ENCODE assay signal across 7 cellular contexts in the genomic region with DNA sequence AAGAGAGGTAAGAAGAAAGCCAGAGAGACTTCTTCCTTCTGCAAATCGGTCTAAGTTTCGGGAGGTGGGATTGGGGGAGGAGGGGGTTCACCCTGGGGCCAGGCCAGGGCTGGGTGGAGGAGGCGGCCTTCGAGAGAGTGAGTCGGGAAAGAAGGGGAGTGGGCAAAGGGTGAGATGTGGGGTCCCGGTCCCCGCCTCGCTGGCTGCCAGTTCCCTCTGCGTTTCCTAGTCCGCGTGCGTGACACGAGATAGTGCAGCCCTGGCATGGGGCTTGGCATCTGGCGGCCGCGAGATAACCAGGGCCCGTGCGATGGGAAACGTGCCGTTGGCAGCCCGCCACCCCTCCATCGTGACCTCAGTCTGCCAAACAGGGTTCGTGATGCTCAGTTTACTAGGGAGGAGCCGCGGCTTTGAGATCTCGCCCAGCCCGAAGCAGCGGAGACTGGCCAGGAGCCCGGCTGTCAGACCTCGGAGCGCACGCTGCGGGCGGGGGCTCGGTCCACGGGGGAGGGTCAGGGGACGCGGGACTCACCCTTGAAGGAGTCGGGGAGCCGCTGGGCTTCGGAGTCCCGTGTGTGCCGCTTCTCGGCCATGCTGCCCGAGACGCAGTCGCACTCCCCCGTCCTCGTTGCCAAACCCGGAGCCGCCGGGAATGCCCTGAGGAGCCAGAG. TPM values are rescaled to one million over a fixed set of nuclear protein-coding genes. Genes with fewer than 3 reads are reported as not detected.
DNase-seq lines count a peak whose midpoint lies in the region; ATAC-seq, FAIRE-seq and TF ChIP-seq lines count a peak whose summit lies in the region.

Gene STOM (minus strand): TSS at position 656 of the 671 bp plus-strand sequence. CDS start 63 bp downstream, at position 593.

- no peaks in the 10 kb centered on the region for H4K20me1 ChIP-seq in H9 (ENCODE audit: control insufficient read depth, insufficient read depth, insufficient read length)

- no peak within 1 kb of the TSS for H3K4ac ChIP-seq in H9 (ENCODE audit: low read depth, low read length)

- no peak within 1 kb of the TSS for H3T11ph ChIP-seq in H9 (ENCODE audit: low read length)

- FAIRE-seq in GM12891 (lab: Jason Lieb, UNC), result peak; percentile 60

- peaks cover 39% of the 10 kb centered on the region for H3K27me3 Mint-ChIP-seq in H9 (ENCODE audit: low read depth)
- H3K27me3 Mint-ChIP-seq in activated CD4-positive, alpha-beta memory T cell treated with anti-CD3 and anti-CD28 coated beads for 36 hours, result no peaks in the 10 kb centered on the region
- no peaks in the 10 kb centered on the region for H3K27me3 Mint-ChIP-seq in naive thymus-derived CD4-positive, alpha-beta T cell

- DNase-seq in GM12891 (ENCODE audit: insufficient read length, low spot score) (no peak), H9 (no peak), MG63 (peak; percentile 96), epithelial cell of proximal tubule (ENCODE audit: low read depth) (no peak), transverse colon (peak; percentile 81)
- peak; percentile 79 for DNase-seq in activated CD4-positive, alpha-beta memory T cell treated with anti-CD3 and anti-CD28 coated beads for 36 hours
- peak in 3 of 9 donors; percentile 60 to 66 (median 65) for DNase-seq in naive thymus-derived CD4-positive, alpha-beta T cell

- H3K4me1 ChIP-seq in H9 (ENCODE audit: insufficient read depth, low read length), result no peaks in the 10 kb centered on the region
- peaks cover 18 to 24% of the 10 kb centered on the region in 2 donors for H3K4me1 ChIP-seq in naive thymus-derived CD4-positive, alpha-beta T cell (ENCODE audit: control insufficient read depth in 2 of 2, insufficient read depth in 2 of 2, low read length in 2 of 2)
- peaks cover 28 to 76% (median 48%) of the 10 kb centered on the region in 4 donors for H3K4me1 ChIP-seq in transverse colon

- H3K79me1 ChIP-seq in H9 (ENCODE audit: insufficient read depth, low read depth, low read length, poor library complexity, severe bottlenecking), result no peaks in the 10 kb centered on the region

- H2BK120ac ChIP-seq in H9 (ENCODE audit: low read depth, low read length, poor library complexity, severe bottlenecking), result no peak within 1 kb of the TSS

- H2BK20ac ChIP-seq in H9 (ENCODE audit: low read depth, low read length, poor library complexity, severe bottlenecking), result no peak within 1 kb of the TSS

- no CpG with 5 or more reads among the region's 52 CpGs for WGBS in H9 (ENCODE audit: extremely low coverage, insufficient read length, low lambda C conversion rate)
- 3 to 9% methylated on average over 12 to 44 of the region's 52 CpGs for WGBS in transverse colon (ENCODE audit: low coverage in 1 of 2), 2 donors

- no peaks in the 10 kb centered on the region for H3K9me3 ChIP-seq in H9 (ENCODE audit: control insufficient read depth, low read depth, low read length)
- H3K9me3 ChIP-seq in MG63, result no peaks in the 10 kb centered on the region
- H3K9me3 ChIP-seq in naive thymus-derived CD4-positive, alpha-beta T cell (ENCODE audit: control insufficient read depth in 2 of 3, low read length in 3 of 3), result no peaks in the 10 kb centered on the region
- no peaks in the 10 kb centered on the region for H3K9me3 ChIP-seq in transverse colon

- H3K36me3 ChIP-seq in MG63, result peaks cover 32% of the 10 kb centered on the region
- H3K36me3 ChIP-seq in naive thymus-derived CD4-positive, alpha-beta T cell (ENCODE audit: control insufficient read depth in 2 of 3, insufficient read depth in 3 of 3, low read length in 3 of 3), result peaks cover 0 to 5% (median 0%) of the 10 kb centered on the region in 3 experiments
- H3K36me3 ChIP-seq in transverse colon, result no peaks in the 10 kb centered on the region

- H3K9ac ChIP-seq in H9 (ENCODE audit: extremely low read depth, insufficient read length, low read length), result peak within 1 kb of the TSS; percentile 23

- TF ChIP-seq CTCF in H9 (conservative IDR thresholded peaks at IDR 0.05) (no peak), epithelial cell of proximal tubule (conservative IDR thresholded peaks at IDR 0.05; ENCODE audit: low read depth, low read length) (no peak), transverse colon (IDR thresholded peaks at IDR 0.05) (no peak)

- H4K8ac ChIP-seq in H9 (replicated peaks; ENCODE audit: insufficient read length, low read depth, low read length), result no peak within 1 kb of the TSS

- H3K9me3 Mint-ChIP-seq in H9, result peaks cover 0 to 5% of the 10 kb centered on the region in 2 experiments; a peak in 3 of 5 replicates
- H3K9me3 Mint-ChIP-seq in activated CD4-positive, alpha-beta memory T cell treated with anti-CD3 and anti-CD28 coated beads for 36 hours, result no peaks in the 10 kb centered on the region
- H3K9me3 Mint-ChIP-seq in naive thymus-derived CD4-positive, alpha-beta T cell, result peaks cover 0 to 4% (median 0%) of the 10 kb centered on the region in 11 donors

- H3K27ac ChIP-seq in H9 (ENCODE audit: insufficient read length, low read depth, low read length) (no peak within 1 kb of the TSS), transverse colon (peak within 1 kb of the TSS; percentile 92 to 96 (median 92))
- H3K27ac ChIP-seq in naive thymus-derived CD4-positive, alpha-beta T cell (ENCODE audit: low read depth, low read length), result peak within 1 kb of the TSS; percentile 76

- H2BK5ac ChIP-seq in H9 (ENCODE audit: insufficient read length, low read length), result no peak within 1 kb of the TSS

- H4K5ac ChIP-seq in H9 (ENCODE audit: insufficient read length, low read depth, low read length), result no peak within 1 kb of the TSS

- no peak within 1 kb of the TSS for H2AK5ac ChIP-seq in H9 (ENCODE audit: insufficient read length, low read length)

- H4K91ac ChIP-seq in H9 (ENCODE audit: insufficient read length, low read depth, low read length), result no peak within 1 kb of the TSS

- H2BK12ac ChIP-seq in H9 (ENCODE audit: insufficient read length, low read depth, low read length), result no peak within 1 kb of the TSS

- H3K27me3 ChIP-seq in H9 (ENCODE audit: insufficient read depth, low read length), result no peaks in the 10 kb centered on the region; the same call in 1 of the 2 replicates
- H3K27me3 ChIP-seq in MG63, result no peaks in the 10 kb centered on the region
- no peaks in the 10 kb centered on the region for H3K27me3 ChIP-seq in naive thymus-derived CD4-positive, alpha-beta T cell (ENCODE audit: control insufficient read depth in 2 of 2, insufficient read depth in 2 of 2, low read length in 2 of 2)
- H3K27me3 ChIP-seq in transverse colon, result no peaks in the 10 kb centered on the region

- H3K4me1 Mint-ChIP-seq in H9, result peaks cover 14 to 33% of the 10 kb centered on the region in 2 experiments
- H3K4me1 Mint-ChIP-seq in activated CD4-positive, alpha-beta memory T cell treated with anti-CD3 and anti-CD28 coated beads for 36 hours (ENCODE audit: low read depth), result peaks cover 58% of the 10 kb centered on the region
- peaks cover 22 to 57% (median 36%) of the 10 kb centered on the region in 7 donors for H3K4me1 Mint-ChIP-seq in naive thymus-derived CD4-positive, alpha-beta T cell

- H3K56ac ChIP-seq in H9 (ENCODE audit: insufficient read length, low read depth, low read length), result no peak within 1 kb of the TSS

- H3K18ac ChIP-seq in H9 (ENCODE audit: insufficient read length, low read depth, low read length), result peak within 1 kb of the TSS; percentile 41

- no peak within 1 kb of the TSS for H2BK15ac ChIP-seq in H9 (ENCODE audit: low read depth, low read length)

- peaks cover 4 to 9% (median 6%) of the 10 kb centered on the region in 3 experiments; a peak in 6 of 7 replicates for H3K36me3 Mint-ChIP-seq in H9 (ENCODE audit: insufficient read depth in 1 of 3, low read depth in 3 of 3)
- H3K36me3 Mint-ChIP-seq in activated CD4-positive, alpha-beta memory T cell treated with anti-CD3 and anti-CD28 coated beads for 36 hours, result peaks cover 9% of the 10 kb centered on the region
- peaks cover 0 to 19% (median 0%) of the 10 kb centered on the region in 5 donors for H3K36me3 Mint-ChIP-seq in naive thymus-derived CD4-positive, alpha-beta T cell

- no peak within 1 kb of the TSS for H2AFZ ChIP-seq in H9 (ENCODE audit: low read length)

- no peak for TF ChIP-seq EP300 in transverse colon (IDR thresholded peaks at IDR 0.05; ENCODE audit: low read depth)

- H3K27ac Mint-ChIP-seq in H9, result no peak within 1 kb of the TSS; a peak in 1 of 7 replicates
- H3K27ac Mint-ChIP-seq in activated CD4-positive, alpha-beta memory T cell treated with anti-CD3 and anti-CD28 coated beads for 36 hours, result peak within 1 kb of the TSS; percentile 99
- peak within 1 kb of the TSS; percentile 87 to 99 (median 96) for H3K27ac Mint-ChIP-seq in naive thymus-derived CD4-positive, alpha-beta T cell

- H3K14ac ChIP-seq in H9 (ENCODE audit: insufficient read depth, low read length), result peak within 1 kb of the TSS; percentile 59

- H3K4me2 ChIP-seq in H9 (ENCODE audit: insufficient read depth, insufficient read length, low read length), result peak within 1 kb of the TSS; percentile 65

- peak; percentile 58 for ATAC-seq in naive thymus-derived CD4-positive, alpha-beta T cell

- in situ Hi-C loops in transverse colon (cut with MboI; ENCODE audit: low pct_ligation_motif_present in 1 of 4, low pct_unique_long_range_greater_than_20kb in 1 of 4, low sequenced_read_pairs in 3 of 4), result no loop called here

- CTCF ChIA-PET in activated CD4-positive, alpha-beta memory T cell treated with anti-CD3 and anti-CD28 coated beads for 36 hours (lab: Charles Lee), result interaction anchor here (0.7 to 1.4 kb wide), 6 partner anchors 11 to 156 kb away, joined by 3 to 12 read pairs (median 4); no protein-coding TSS in a partner anchor
- CTCF ChIA-PET in naive thymus-derived CD4-positive, alpha-beta T cell (lab: Charles Lee), result no interaction called here

- peaks cover 5% of the 10 kb centered on the region for H3K23me2 ChIP-seq in H9 (ENCODE audit: insufficient read length, low read depth, low read length, poor library complexity, severe bottlenecking)

- H3K4me3 ChIP-seq in MG63 (peak within 1 kb of the TSS; percentile 65), epithelial cell of proximal tubule (ENCODE audit: low read depth, low read length) (peak within 1 kb of the TSS; percentile 81), transverse colon (peak within 1 kb of the TSS; percentile 33 to 53 (median 44))
- peak within 1 kb of the TSS; percentile 91 for H3K4me3 ChIP-seq in naive thymus-derived CD4-positive, alpha-beta T cell (ENCODE audit: low read length)

- POLR2A ChIA-PET in activated CD4-positive, alpha-beta memory T cell treated with anti-CD3 and anti-CD28 coated beads for 36 hours (lab: Charles Lee), result interaction anchor here (1.0 to 1.8 kb wide), 3 partner anchors 11 to 16 kb away, joined by 3 to 7 read pairs (median 6); no protein-coding TSS in a partner anchor
- POLR2A ChIA-PET in naive thymus-derived CD4-positive, alpha-beta T cell (lab: Charles Lee), result no interaction called here

- intact Hi-C loops in activated CD4-positive, alpha-beta memory T cell treated with anti-CD3 and anti-CD28 coated beads for 36 hours (cut with micrococcal nuclease), result loop anchor here (1.0 to 10.0 kb wide), 5 partner anchors 16 to 1855 kb away; partner anchors contain the start of genes CNTRL and RAB14
- intact Hi-C loops in naive thymus-derived CD4-positive, alpha-beta T cell (cut with micrococcal nuclease), result loop anchor here (1.0 to 5.0 kb wide), 15 partner anchors 10 to 898 kb away; partner anchors contain the start of genes MEGF9 (in 2 of the 2), CDK5RAP2 (in 1 of the 2), FBXW2 (in 1 of the 2) and RAB14 (in 1 of the 2)
- intact Hi-C loops in transverse colon (cut with DNase I; ENCODE audit: low total_unique reads), result loop anchor here (5.0 kb wide), 1 partner anchor 47 kb away; no protein-coding TSS in a partner anchor

- H3K4me3 Mint-ChIP-seq in H9, result peak within 1 kb of the TSS; percentile 66 to 81
- H3K4me3 Mint-ChIP-seq in activated CD4-positive, alpha-beta memory T cell treated with anti-CD3 and anti-CD28 coated beads for 36 hours, result peak within 1 kb of the TSS; percentile 93
- peak within 1 kb of the TSS; percentile 88 to 99 (median 94) for H3K4me3 Mint-ChIP-seq in naive thymus-derived CD4-positive, alpha-beta T cell

- H3K23ac ChIP-seq in H9 (ENCODE audit: insufficient read length, low read depth, low read length), result no peak within 1 kb of the TSS

- TF ChIP-seq POLR2A in GM12891 (IDR thresholded peaks at IDR 0.05; ENCODE audit: low read depth, low read length) (no peak; the same call in 1 of the 2 replicates), transverse colon (IDR thresholded peaks at IDR 0.05) (peak; percentile 96)

- no peaks in the 10 kb centered on the region for H3K79me2 ChIP-seq in H9 (ENCODE audit: insufficient read depth, low read length)

RNA-seq across cellular contexts. Expression of gene STOM, which starts in this region (rescaled TPM):
- polyA plus RNA-seq in GM12891 (2012; ENCODE audit: low read depth, missing spikeins), result 9.7 TPM
- total RNA-seq in H9 (2021), result 14.5 and 15.3 TPM in 2 replicates
- 108 and 114 TPM in 2 replicates for total RNA-seq in MG63 (2014; rRNA removed; shearing (Covaris generic); ENCODE audit: low replicate concordance)
- total RNA-seq in activated CD4-positive, alpha-beta memory T cell treated with anti-CD3 and anti-CD28 coated beads for 36 hours, result 10 to 100 TPM; 49.8 to 51.9 TPM
- 21.1 and 26.1 TPM in 2 replicates for total RNA-seq in epithelial cell of proximal tubule
- 10 to 100 TPM in 4 of 5 experiments, 1 to 10 TPM in 1; 8.8 to 59.8 (median 16.1) TPM for total RNA-seq in naive thymus-derived CD4-positive, alpha-beta T cell
- polyA plus RNA-seq in naive thymus-derived CD4-positive, alpha-beta T cell, result 10 to 100 TPM; 13.0 to 13.3 TPM
- total RNA-seq in transverse colon, result 100 to 1,000 TPM in 2 of 4 donors, 10 to 100 TPM in 2; 78.2 to 195 (median 111) TPM

Comparison
In these comparisons a context has a peak if more than half of its experiments do, and no peak if none do; other contexts are left out.
1. DNase-seq: peak in MG63 (single experiment), activated CD4-positive, alpha-beta memory T cell treated with anti-CD3 and anti-CD28 coated beads for 36 hours (single experiment) and transverse colon (single experiment); none in GM12891 (single experiment), H9 (single experiment) and epithelial cell of proximal tubule (single experiment).
2. H3K27ac Mint-ChIP-seq: peak in activated CD4-positive, alpha-beta memory T cell treated with anti-CD3 and anti-CD28 coated beads for 36 hours (single experiment) and naive thymus-derived CD4-positive, alpha-beta T cell (9 of 9); none in H9 (0 of 3).
3. Peak in every context shown above with its lines, with median percentiles within 50 percentile points of each other: H3K4me3 Mint-ChIP-seq and H3K4me3 ChIP-seq.